In genomic region chr1:110501725-110502124, GRCh38 we compare ENCODE assay signal across 1 cellular context.
TF ChIP-seq lines count a peak whose summit lies in the region.

No MANE protein-coding gene starts in this region.

TF ChIP-seq in HCT116, 20 proteins besides CTCF, POLR2A, EP300 and RAD21 (continued from another document):
- TF ChIP-seq, protein P1, sequence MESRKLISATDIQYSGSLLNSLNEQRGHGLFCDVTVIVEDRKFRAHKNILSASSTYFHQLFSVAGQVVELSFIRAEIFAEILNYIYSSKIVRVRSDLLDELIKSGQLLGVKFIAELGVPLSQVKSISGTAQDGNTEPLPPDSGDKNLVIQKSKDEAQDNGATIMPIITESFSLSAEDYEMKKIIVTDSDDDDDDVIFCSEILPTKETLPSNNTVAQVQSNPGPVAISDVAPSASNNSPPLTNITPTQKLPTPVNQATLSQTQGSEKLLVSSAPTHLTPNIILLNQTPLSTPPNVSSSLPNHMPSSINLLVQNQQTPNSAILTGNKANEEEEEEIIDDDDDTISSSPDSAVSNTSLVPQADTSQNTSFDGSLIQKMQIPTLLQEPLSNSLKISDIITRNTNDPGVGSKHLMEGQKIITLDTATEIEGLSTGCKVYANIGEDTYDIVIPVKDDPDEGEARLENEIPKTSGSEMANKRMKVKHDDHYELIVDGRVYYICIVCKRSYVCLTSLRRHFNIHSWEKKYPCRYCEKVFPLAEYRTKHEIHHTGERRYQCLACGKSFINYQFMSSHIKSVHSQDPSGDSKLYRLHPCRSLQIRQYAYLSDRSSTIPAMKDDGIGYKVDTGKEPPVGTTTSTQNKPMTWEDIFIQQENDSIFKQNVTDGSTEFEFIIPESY (IDR thresholded peaks at IDR 0.05; ENCODE audit: extremely low read depth, insufficient replicate concordance, low read length) = no peak
- TF ChIP-seq ELF1 (IDR thresholded peaks at IDR 0.05; ENCODE audit: borderline replicate concordance, low read depth) (no peak), MAX (IDR thresholded peaks at IDR 0.05) (no peak), TCF7L2 (IDR thresholded peaks at IDR 0.05; ENCODE audit: borderline replicate concordance, extremely low read depth, insufficient read depth, insufficient read length) (no peak), EGR1 (IDR thresholded peaks at IDR 0.05; ENCODE audit: low read depth) (no peak), EZH2 (IDR thresholded peaks at IDR 0.05) (no peak), CEBPB (IDR thresholded peaks at IDR 0.05; ENCODE audit: low read depth) (no peak), SP1 (IDR thresholded peaks at IDR 0.05; ENCODE audit: low read depth) (no peak), CBX3 (IDR thresholded peaks at IDR 0.05; ENCODE audit: low read depth) (no peak), POLR2AphosphoS5 (IDR thresholded peaks at IDR 0.05; ENCODE audit: low read depth, low read length) (no peak)
